Comparison of ENCODE assay signal across 8 cellular contexts in genomic region chr10:13528138-13528874, GRCh38. TPM values are rescaled to one million over a fixed set of nuclear protein-coding genes. Genes with fewer than 3 reads are reported as not detected.
DNase-seq lines count a peak whose midpoint lies in the region; ATAC-seq lines count a peak whose summit lies in the region.

No MANE protein-coding gene starts in this region.

- H3K27me3 Mint-ChIP-seq in activated naive CD4-positive, alpha-beta T cell treated with anti-CD3 and anti-CD28 coated beads, Interleukin-2, amount 10 ng/mL, durations not matched to agents 7 days and 5 days: peaks cover 62% of the 10 kb centered on the region
- H3K27me3 Mint-ChIP-seq in activated naive CD8-positive, alpha-beta T cell treated with anti-CD3 and anti-CD28 coated beads, Interleukin-2, amount 10 ng/mL, durations not matched to agents 7 days and 5 days: peaks cover 56% of the 10 kb centered on the region

- CTCF ChIA-PET in activated naive CD4-positive, alpha-beta T cell treated with anti-CD3 and anti-CD28 coated beads, Interleukin-2, amount 10 ng/mL, durations not matched to agents 7 days and 5 days (lab: Charles Lee): interaction anchor here (1.0 kb wide), 1 partner anchor 8 kb away, joined by 3 read pairs; no protein-coding TSS in a partner anchor

- no peaks in the 10 kb centered on the region for H3K27me3 ChIP-seq in skeletal muscle tissue (ENCODE audit: control insufficient read depth in 3 of 3, insufficient read depth in 3 of 3, low read length in 3 of 3)

- no peak for DNase-seq in activated naive CD4-positive, alpha-beta T cell treated with anti-CD3 and anti-CD28 coated beads, Interleukin-2, amount 10 ng/mL, durations not matched to agents 7 days and 5 days
- DNase-seq in activated naive CD4-positive, alpha-beta T cell treated with Interleukin-2 at 50 U/mL for 16 hours: no peak
- DNase-seq in activated naive CD8-positive, alpha-beta T cell treated with anti-CD3 and anti-CD28 coated beads, Interleukin-2, amount 10 ng/mL, durations not matched to agents 7 days and 5 days: peak; percentile 32
- DNase-seq in NCI-H1105 treated with DMSO at 0.1 percent for 48 hours (lab: John Stamatoyannopoulos, UW) (no peak), NCI-H1092 treated with DMSO at 0.1 percent for 48 hours (lab: John Stamatoyannopoulos, UW) (no peak)

- H3K9me3 ChIP-seq in skeletal muscle tissue (ENCODE audit: control insufficient read depth in 3 of 3, low read length in 3 of 3): no peaks in the 10 kb centered on the region

- H3K9ac ChIP-seq in skeletal muscle tissue (ENCODE audit: low read depth in 1 of 3, low read length in 3 of 3): peak overlapping the region; percentile 75 to 81 (median 77)

- H3K4me3 ChIP-seq in iPS-11a (ENCODE audit: low read depth, low read length) (peak overlapping the region; percentile 29), skeletal muscle tissue (ENCODE audit: low read length in 3 of 3) (peak overlapping the region; percentile 69 to 73 (median 70))

- POLR2A ChIA-PET in activated naive CD8-positive, alpha-beta T cell treated with anti-CD3 and anti-CD28 coated beads, Interleukin-2, amount 10 ng/mL, durations not matched to agents 7 days and 5 days (lab: Charles Lee): no interaction called here

- no peak overlapping the region for H3K27ac ChIP-seq in skeletal muscle tissue (ENCODE audit: low read depth, low read length)

- no peak for ATAC-seq in activated naive CD8-positive, alpha-beta T cell treated with anti-CD3 and anti-CD28 coated beads, Interleukin-2, amount 10 ng/mL, durations not matched to agents 7 days and 5 days (ENCODE audit: low read depth)
- ATAC-seq in HG03457 (IDR thresholded peaks at IDR 0.05; ENCODE audit: unreplicated experiment): no peak

- H3K9me3 Mint-ChIP-seq in activated naive CD4-positive, alpha-beta T cell treated with anti-CD3 and anti-CD28 coated beads, Interleukin-2, amount 10 ng/mL, durations not matched to agents 7 days and 5 days: no peaks in the 10 kb centered on the region
- no peaks in the 10 kb centered on the region for H3K9me3 Mint-ChIP-seq in activated naive CD8-positive, alpha-beta T cell treated with anti-CD3 and anti-CD28 coated beads, Interleukin-2, amount 10 ng/mL, durations not matched to agents 7 days and 5 days

- peaks cover 9% of the 10 kb centered on the region for H3K4me1 Mint-ChIP-seq in activated naive CD4-positive, alpha-beta T cell treated with anti-CD3 and anti-CD28 coated beads, Interleukin-2, amount 10 ng/mL, durations not matched to agents 7 days and 5 days
- peaks cover 3% of the 10 kb centered on the region for H3K4me1 Mint-ChIP-seq in activated naive CD8-positive, alpha-beta T cell treated with anti-CD3 and anti-CD28 coated beads, Interleukin-2, amount 10 ng/mL, durations not matched to agents 7 days and 5 days

- peak overlapping the region; percentile 52 for H3K4me3 Mint-ChIP-seq in activated naive CD4-positive, alpha-beta T cell treated with anti-CD3 and anti-CD28 coated beads, Interleukin-2, amount 10 ng/mL, durations not matched to agents 7 days and 5 days
- no peak overlapping the region for H3K4me3 Mint-ChIP-seq in activated naive CD8-positive, alpha-beta T cell treated with anti-CD3 and anti-CD28 coated beads, Interleukin-2, amount 10 ng/mL, durations not matched to agents 7 days and 5 days

- H3K36me3 Mint-ChIP-seq in activated naive CD4-positive, alpha-beta T cell treated with anti-CD3 and anti-CD28 coated beads, Interleukin-2, amount 10 ng/mL, durations not matched to agents 7 days and 5 days: no peaks in the 10 kb centered on the region
- H3K36me3 Mint-ChIP-seq in activated naive CD8-positive, alpha-beta T cell treated with anti-CD3 and anti-CD28 coated beads, Interleukin-2, amount 10 ng/mL, durations not matched to agents 7 days and 5 days: no peaks in the 10 kb centered on the region

- peaks cover 12 to 16% (median 13%) of the 10 kb centered on the region in 3 donors for H3K4me1 ChIP-seq in skeletal muscle tissue (ENCODE audit: control insufficient read depth in 3 of 3, insufficient read depth in 3 of 3, low read length in 3 of 3)

- no peak overlapping the region for H3K27ac Mint-ChIP-seq in activated naive CD4-positive, alpha-beta T cell treated with anti-CD3 and anti-CD28 coated beads, Interleukin-2, amount 10 ng/mL, durations not matched to agents 7 days and 5 days
- no peak overlapping the region for H3K27ac Mint-ChIP-seq in activated naive CD8-positive, alpha-beta T cell treated with anti-CD3 and anti-CD28 coated beads, Interleukin-2, amount 10 ng/mL, durations not matched to agents 7 days and 5 days

- peaks cover 2 to 7% (median 6%) of the 10 kb centered on the region in 3 donors for H3K36me3 ChIP-seq in skeletal muscle tissue (ENCODE audit: control insufficient read depth in 3 of 3, insufficient read depth in 3 of 3, low read length in 3 of 3)

RNA-seq across cellular contexts. Expression of gene BEND7, which starts 0.5 kb away (rescaled TPM):
- total RNA-seq in activated naive CD8-positive, alpha-beta T cell treated with anti-CD3 and anti-CD28 coated beads, Interleukin-2, amount 10 ng/mL, durations not matched to agents 7 days and 5 days: not detected
- total RNA-seq in skeletal muscle tissue: 6.8 TPM

RNA-seq across cellular contexts. Expression of gene PRPF18, which starts 58.5 kb away (rescaled TPM):
- total RNA-seq in activated naive CD8-positive, alpha-beta T cell treated with anti-CD3 and anti-CD28 coated beads, Interleukin-2, amount 10 ng/mL, durations not matched to agents 7 days and 5 days: 10 to 100 TPM; 24.1 to 27.4 TPM
- total RNA-seq in skeletal muscle tissue: 24.0 TPM
